26 cellular contexts compared by ENCODE assay signal in the genomic region with DNA sequence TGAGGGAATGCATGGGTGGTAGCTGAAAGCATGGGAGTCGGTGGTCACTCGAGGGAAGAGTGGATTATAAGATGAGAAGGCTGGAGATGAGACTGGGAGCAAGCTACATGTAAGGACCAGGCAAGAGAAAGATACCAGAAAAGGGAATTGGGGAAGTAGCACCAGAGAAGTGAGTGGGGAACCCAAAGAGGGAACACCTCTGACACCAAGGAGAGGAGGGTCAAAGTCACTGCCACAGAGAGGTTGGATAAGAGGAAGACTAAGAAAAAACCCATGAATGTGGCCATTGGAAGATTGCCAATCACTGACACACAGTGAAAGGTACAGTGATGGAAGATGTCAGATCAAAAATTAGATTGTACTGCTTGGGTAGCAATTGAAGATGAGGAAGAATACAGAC.
"Had no signal": no experiment of that assay in that cellular context is flagged by ENCODE, and none has a peak within 500 bp of the region (broad histone marks: within the 10 kb centered on the region; RNA-seq: fewer than 3 reads in every experiment).

No MANE protein-coding gene starts in this region.

- H3K27me3 ChIP-seq: gastrocnemius medialis, right atrium auricular region, stomach, tibial artery, upper lobe of left lung, uterus had no signal

- H3K4me2 ChIP-seq: smooth muscle cell had no signal

- DNase-seq: dorsolateral prefrontal cortex; effector CD8-positive, alpha-beta T cell; foreskin fibroblast; gastrocnemius medialis; head of caudate nucleus; left ventricle myocardium superior; lower lobe of right lung; naive thymus-derived CD8-positive, alpha-beta T cell; nephron progenitor cell; nucleus accumbens; stimulated activated CD4-positive, alpha-beta T cell treated with anti-CD3 and anti-CD28 coated beads, Interleukin-12 subunit alpha, Interleukin-12 subunit beta, amount 100 ng/mL, for 4 hours; stimulated activated CD4-positive, alpha-beta T cell treated with anti-CD3 and anti-CD28 coated beads, Interleukin-2, amount 100 ng/mL, for 24 hours; stimulated activated CD4-positive, alpha-beta T cell treated with anti-CD3 and anti-CD28 coated beads, Interleukin-4, amount 100 ng/mL, for 24 hours; stimulated activated naive CD4-positive, alpha-beta T cell treated with Interleukin-2 at 50 U/mL for 16 hours; stomach; tibial artery; upper lobe of left lung; uterus had no signal

- ATAC-seq: esophagus mucosa; gastrocnemius medialis; left ventricle myocardium superior; lower lobe of right lung; naive thymus-derived CD8-positive, alpha-beta T cell; sciatic nerve; stimulated activated effector memory CD8-positive, alpha-beta T cell treated with anti-CD3 and anti-CD28 coated beads, Interleukin-12 subunit alpha, Interleukin-12 subunit beta, amount 100 ng/mL, for 72 hours had no signal

- H3K27ac ChIP-seq: dorsolateral prefrontal cortex, epithelial cell of prostate, gastrocnemius medialis, lower lobe of right lung, prostate gland, right atrium auricular region, stomach, tibial artery, upper lobe of left lung, uterus had no signal

- H3K4me3 ChIP-seq: dorsolateral prefrontal cortex, gastrocnemius medialis, lower lobe of right lung, prostate gland, right atrium auricular region, smooth muscle cell, stomach, tibial artery, upper lobe of left lung, uterus had no signal

- H3K4me1 ChIP-seq: gastrocnemius medialis, lower lobe of right lung, prostate gland, right atrium auricular region, stomach, tibial artery, upper lobe of left lung, uterus had no signal

- H3K9me3 ChIP-seq: gastrocnemius medialis, lower lobe of right lung, prostate gland, right atrium auricular region, stomach, tibial artery, upper lobe of left lung, uterus had no signal

- FAIRE-seq: keratinocyte had no signal

- H3K36me3 ChIP-seq: gastrocnemius medialis, lower lobe of right lung, prostate gland, right atrium auricular region, stomach, tibial artery, upper lobe of left lung, uterus had no signal
